In genomic region chr2:60216452-60216995, GRCh38 we compare ENCODE assay signal across 10 cellular contexts.
"Had no signal": no experiment of that assay in that cellular context is flagged by ENCODE, and none has a peak within 500 bp of the region (broad histone marks: within the 10 kb centered on the region; RNA-seq: fewer than 3 reads in every experiment).

No MANE protein-coding gene starts in this region.

- H3K9me2 ChIP-seq: SK-N-SH had no signal

- H3K9me3 ChIP-seq: SK-N-SH, tibial artery had no signal

- ATAC-seq: activated naive CD4-positive, alpha-beta T cell treated with anti-CD3 and anti-CD28 coated beads, Interleukin-2, amount 50 U/mL, for 72 hours had no signal

- H3K4me3 ChIP-seq: tibial artery had no signal

- DNase-seq: activated CD4-positive, CD25-positive, alpha-beta regulatory T cell; activated effector memory CD4-positive, alpha-beta T cell treated with anti-CD3 and anti-CD28 coated beads, Interleukin-2, amount 50 U/mL, for 16 hours; activated T-cell treated with anti-CD3 and anti-CD28 coated beads, Interleukin-2, amount 50 U/mL, for 1 hour; amniotic stem cell; effector memory CD4-positive, alpha-beta T cell; hypothalamus; SK-N-SH; stimulated activated CD4-positive, alpha-beta T cell treated with anti-CD3 and anti-CD28 coated beads, Interleukin-15, amount 100 ng/mL, for 24 hours; tibial artery had no signal

- H3K27ac ChIP-seq: tibial artery had no signal

- H3K9ac ChIP-seq: SK-N-SH had no signal

- H3K4me2 ChIP-seq: SK-N-SH had no signal

- H3K36me3 ChIP-seq: tibial artery had no signal
